ENCODE assay signal across 10 cellular contexts in the genomic region with DNA sequence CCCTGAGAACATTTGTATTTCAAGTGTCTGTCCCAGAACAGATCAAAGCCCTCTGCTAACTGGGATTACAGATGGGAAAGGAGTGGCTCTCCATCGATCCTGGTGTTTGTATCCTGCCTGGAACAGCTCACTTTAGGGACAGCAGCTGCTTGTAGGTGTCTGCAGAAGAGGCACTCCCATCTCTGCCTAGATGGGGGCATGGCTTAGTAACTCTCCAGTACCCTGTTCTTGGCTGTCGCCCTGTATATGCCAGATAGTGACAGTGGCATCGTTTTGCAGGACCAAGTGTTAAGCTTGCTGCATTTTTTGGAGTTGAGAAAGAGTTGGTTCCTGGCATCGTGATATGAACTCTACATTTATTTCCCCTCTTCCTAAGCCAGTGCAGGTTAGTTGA.
DNase-seq lines count a peak whose midpoint lies in the region; ATAC-seq and TF ChIP-seq lines count a peak whose summit lies in the region.
"Had no signal": no experiment of that assay in that cellular context is flagged by ENCODE, and none has a peak within 500 bp of the region (broad histone marks: within the 10 kb centered on the region; RNA-seq: fewer than 3 reads in every experiment).

No MANE protein-coding gene starts in this region.

- intact Hi-C loops in ascending aorta (cut with DNase I) (no loop called here), left lung (cut with DNase I) (no loop called here), sciatic nerve (cut with DNase I) (no loop called here)

- no peak overlapping the region for H2AFZ ChIP-seq in GM23248

- H3K4me1 ChIP-seq in GM23248 (ENCODE audit: insufficient read depth): peaks cover 37% of the 10 kb centered on the region
- H3K4me1 ChIP-seq in ascending aorta: peaks cover 21 to 43% of the 10 kb centered on the region in 2 donors
- H3K4me1 ChIP-seq in left lung: peaks cover 23 to 31% of the 10 kb centered on the region in 2 donors
- H3K4me1 ChIP-seq in skeletal muscle tissue (ENCODE audit: control insufficient read depth in 3 of 3, insufficient read depth in 3 of 3, low read length in 3 of 3): peaks cover 49 to 62% (median 53%) of the 10 kb centered on the region in 3 donors

- ATAC-seq in left lung: no peak
- ATAC-seq in GM18867 (IDR thresholded peaks at IDR 0.05; ENCODE audit: unreplicated experiment): no peak
- no peak for ATAC-seq in sciatic nerve

- DNase-seq in GM23248: no peak
- DNase-seq in ascending aorta (ENCODE audit: low spot score in 2 of 2): no peak
- no peak for DNase-seq in left lung
- no peak for DNase-seq in hippocampal formation (lab: John Stamatoyannopoulos, UW)
- no peak for DNase-seq in sciatic nerve (ENCODE audit: low spot score)
- DNase-seq in NCI-H1092 (lab: John Stamatoyannopoulos, UW): no peak
- DNase-seq: activated gamma-delta T cell, NCI-H1417 had no signal

- in situ Hi-C loops in GM23248 (cut with MboI): no loop called here

- peaks cover 24% of the 10 kb centered on the region for H3F3A ChIP-seq in GM23248 (ENCODE audit: insufficient read depth)

- 12 to 16% methylated on average over 4 of the region's 4 CpGs for WGBS in GM23248 (ENCODE audit: low coverage in 1 of 2, low lambda C conversion rate in 2 of 2, missing lambda C conversion rate in 2 of 2), 2 experiments

- H4K20me1 ChIP-seq in GM23248 (ENCODE audit: insufficient read depth): no peaks in the 10 kb centered on the region

- H3K79me2 ChIP-seq in GM23248 (ENCODE audit: insufficient read depth): peaks cover 13% of the 10 kb centered on the region; the same call in 1 of the 2 replicates

- H3K27me3 ChIP-seq in GM23248 (replicated peaks; ENCODE audit: insufficient read depth): no peaks in the 10 kb centered on the region
- no peaks in the 10 kb centered on the region for H3K27me3 ChIP-seq in ascending aorta
- H3K27me3 ChIP-seq in left lung: no peaks in the 10 kb centered on the region
- no peaks in the 10 kb centered on the region for H3K27me3 ChIP-seq in skeletal muscle tissue (ENCODE audit: control insufficient read depth in 3 of 3, insufficient read depth in 3 of 3, low read length in 3 of 3)

- H3K36me3 ChIP-seq in GM23248 (ENCODE audit: low read depth) (no peaks in the 10 kb centered on the region), ascending aorta (no peaks in the 10 kb centered on the region), left lung (no peaks in the 10 kb centered on the region), skeletal muscle tissue (ENCODE audit: control insufficient read depth in 3 of 3, insufficient read depth in 3 of 3, low read length in 3 of 3) (no peaks in the 10 kb centered on the region)

- no peaks in the 10 kb centered on the region for H3K9me2 ChIP-seq in GM23248 (ENCODE audit: insufficient read depth)

- H3K9ac ChIP-seq in GM23248: peak overlapping the region; percentile 80
- H3K9ac ChIP-seq in skeletal muscle tissue (ENCODE audit: low read depth in 1 of 3, low read length in 3 of 3): no peak overlapping the region

- peak overlapping the region; percentile 55 for H3K4me3 ChIP-seq in GM23248
- no peak overlapping the region for H3K4me3 ChIP-seq in ascending aorta
- no peak overlapping the region for H3K4me3 ChIP-seq in left lung
- no peak overlapping the region for H3K4me3 ChIP-seq in skeletal muscle tissue (ENCODE audit: low read length in 3 of 3)

- H3K9me3 ChIP-seq in GM23248 (ENCODE audit: low read depth) (no peaks in the 10 kb centered on the region), ascending aorta (no peaks in the 10 kb centered on the region), left lung (no peaks in the 10 kb centered on the region), skeletal muscle tissue (ENCODE audit: control insufficient read depth in 3 of 3, low read length in 3 of 3) (no peaks in the 10 kb centered on the region)

- peak overlapping the region; percentile 83 for H3K4me2 ChIP-seq in GM23248 (ENCODE audit: unreplicated experiment)

- TF ChIP-seq CTCF in ascending aorta (IDR thresholded peaks at IDR 0.05): no peak
- TF ChIP-seq CTCF in left lung (IDR thresholded peaks at IDR 0.05): no peak

- H3K27ac ChIP-seq in GM23248 (peak overlapping the region; percentile 91), ascending aorta (peak overlapping the region; percentile 69 to 73), left lung (peak overlapping the region; percentile 60 to 69), skeletal muscle tissue (ENCODE audit: low read depth, low read length) (peak overlapping the region; percentile 80)
